Comparison of ENCODE assay signal across 17 cellular contexts in the genomic region with DNA sequence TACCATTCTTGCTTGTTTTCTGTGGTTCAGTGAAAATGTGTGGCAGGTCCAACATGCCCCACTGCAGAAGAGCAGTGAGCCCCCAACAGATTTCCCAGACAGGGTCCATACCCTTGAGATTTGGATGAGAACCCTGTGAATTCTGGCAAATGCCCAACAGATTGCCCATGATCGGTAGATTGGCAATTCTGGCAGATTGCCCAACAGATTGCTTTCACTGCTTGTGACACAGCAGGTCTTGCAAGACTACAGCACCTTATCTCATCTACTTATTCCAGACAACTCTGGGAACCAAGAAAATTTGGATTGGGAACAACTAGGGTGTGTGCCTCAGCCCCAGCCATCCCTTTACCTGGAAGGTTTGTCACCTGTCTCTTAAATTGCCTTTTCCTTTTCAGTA.
"Had no signal": no experiment of that assay in that cellular context is flagged by ENCODE, and none has a peak within 500 bp of the region (broad histone marks: within the 10 kb centered on the region; RNA-seq: fewer than 3 reads in every experiment).

No MANE protein-coding gene starts in this region.

- H3K36me3 ChIP-seq: sigmoid colon, suprapubic skin, upper lobe of right lung had no signal

- H3K36me3 Mint-ChIP-seq: activated CD8-positive, alpha-beta memory T cell treated with anti-CD3 and anti-CD28 coated beads, Interleukin-2, amount 10 ng/mL, durations not matched to agents 7 days and 5 days; activated naive CD4-positive, alpha-beta T cell treated with anti-CD3 and anti-CD28 coated beads, Interleukin-2, amount 50 U/mL, for 72 hours; brain; mesothelial cell of epicardium had no signal

- ATAC-seq: activated CD8-positive, alpha-beta memory T cell treated with anti-CD3 and anti-CD28 coated beads, Interleukin-2, amount 10 ng/mL, durations not matched to agents 7 days and 5 days; activated naive CD4-positive, alpha-beta T cell treated with anti-CD3 and anti-CD28 coated beads, Interleukin-2, amount 50 U/mL, for 72 hours; activated T-cell treated with anti-CD3 and anti-CD28 coated beads, Interleukin-2, amount 50 U/mL, for 4 hours; effector memory CD8-positive, alpha-beta T cell; stimulated activated naive CD8-positive, alpha-beta T cell treated with anti-CD3 and anti-CD28 coated beads, Interleukin-15, Interleukin-2, amounts not matched to agents 100 U/mL and 50 U/mL, for 24 hours; upper lobe of right lung had no signal

- H3K4me1 ChIP-seq: sigmoid colon, upper lobe of right lung had no signal

- DNase-seq: activated CD4-positive, alpha-beta T cell treated with anti-CD3 and anti-CD28 coated beads for 1 hour; activated CD4-positive, alpha-beta T cell treated with anti-CD3 and anti-CD28 coated beads, Interleukin-2, amount 50 U/mL, for 48 hours; activated CD8-positive, alpha-beta memory T cell treated with anti-CD3 and anti-CD28 coated beads, Interleukin-2, amount 10 ng/mL, durations not matched to agents 7 days and 5 days; activated effector memory CD4-positive, alpha-beta T cell treated with anti-CD3 and anti-CD28 coated beads, Interleukin-2, amount 50 U/mL, for 16 hours; activated T-cell treated with anti-CD3 and anti-CD28 coated beads, Interleukin-2, amount 50 U/mL, for 4 hours; amniotic stem cell; effector memory CD8-positive, alpha-beta T cell; sigmoid colon; stimulated activated CD4-positive, alpha-beta T cell treated with anti-CD3 and anti-CD28 coated beads, Interleukin-12 subunit alpha, Interleukin-12 subunit beta, amount 100 ng/mL, for 4 hours; stimulated activated naive CD8-positive, alpha-beta T cell treated with anti-CD3 and anti-CD28 coated beads, Interleukin-15, Interleukin-2, amounts not matched to agents 100 U/mL and 50 U/mL, for 24 hours; upper lobe of right lung had no signal

- H3K9me3 ChIP-seq: sigmoid colon, suprapubic skin, upper lobe of right lung had no signal

- H3K27ac ChIP-seq: sigmoid colon, suprapubic skin, upper lobe of right lung had no signal

- H3K4me3 Mint-ChIP-seq: activated CD8-positive, alpha-beta memory T cell treated with anti-CD3 and anti-CD28 coated beads, Interleukin-2, amount 10 ng/mL, durations not matched to agents 7 days and 5 days; activated T-cell treated with anti-CD3 and anti-CD28 coated beads, Interleukin-2, amount 50 U/mL, for 4 hours; brain; dendritic cell treated with granulocyte-macrophage colony-stimulating factor and Interleukin-4, amounts not matched to agents 40 ng/mL and 50 ng/mL, for 4 days; effector memory CD8-positive, alpha-beta T cell; mesothelial cell of epicardium; neural crest cell had no signal

- H3K4me1 Mint-ChIP-seq: activated CD8-positive, alpha-beta memory T cell treated with anti-CD3 and anti-CD28 coated beads, Interleukin-2, amount 10 ng/mL, durations not matched to agents 7 days and 5 days had no signal

- H3K27ac Mint-ChIP-seq: activated CD8-positive, alpha-beta memory T cell treated with anti-CD3 and anti-CD28 coated beads, Interleukin-2, amount 10 ng/mL, durations not matched to agents 7 days and 5 days; activated naive CD4-positive, alpha-beta T cell treated with anti-CD3 and anti-CD28 coated beads, Interleukin-2, amount 50 U/mL, for 72 hours; dendritic cell treated with granulocyte-macrophage colony-stimulating factor and Interleukin-4, amounts not matched to agents 40 ng/mL and 50 ng/mL, for 4 days; effector memory CD8-positive, alpha-beta T cell; mesothelial cell of epicardium had no signal

- H3K4me3 ChIP-seq: sigmoid colon, suprapubic skin, upper lobe of right lung had no signal

- H3K27me3 ChIP-seq: sigmoid colon, suprapubic skin, upper lobe of right lung had no signal

- H3K27me3 Mint-ChIP-seq: activated CD8-positive, alpha-beta memory T cell treated with anti-CD3 and anti-CD28 coated beads, Interleukin-2, amount 10 ng/mL, durations not matched to agents 7 days and 5 days; brain had no signal

- H3K9me3 Mint-ChIP-seq: activated naive CD4-positive, alpha-beta T cell treated with anti-CD3 and anti-CD28 coated beads, Interleukin-2, amount 50 U/mL, for 72 hours; activated T-cell treated with anti-CD3 and anti-CD28 coated beads, Interleukin-2, amount 50 U/mL, for 4 hours; dendritic cell treated with granulocyte-macrophage colony-stimulating factor and Interleukin-4, amounts not matched to agents 40 ng/mL and 50 ng/mL, for 4 days; mesothelial cell of epicardium; neural crest cell had no signal
